ENCODE assay signal across 1 cellular context in genomic region chr10:30583778-30584415, GRCh38.
TF ChIP-seq lines count a peak whose summit lies in the region.

No MANE protein-coding gene starts in this region.

TF ChIP-seq in A549, 52 proteins besides CTCF, POLR2A, EP300 and RAD21 (continued from another document):
- TF ChIP-seq BCL3 (IDR thresholded peaks at IDR 0.05), result 0 out of 3 replicates have a peak, but pooled peaks have one; percentile 28
- TF ChIP-seq TP53 (CRISPR knock-in tag; IDR thresholded peaks at IDR 0.05), result no peak
- TF ChIP-seq CEBPB (IDR thresholded peaks at IDR 0.05), result 0 out of 4 replicates have a peak, but pooled peaks of 1 of the 2 experiments have one; percentile 31
- peak; percentile 72 for TF ChIP-seq GATA3 (IDR thresholded peaks at IDR 0.05; ENCODE audit: borderline replicate concordance)
